Comparison of ENCODE assay signal across 23 cellular contexts in genomic region chr7:142562688-142563087, GRCh38.
DNase-seq lines count a peak whose midpoint lies in the region; ATAC-seq, FAIRE-seq and TF ChIP-seq lines count a peak whose summit lies in the region.
"Had no signal": no experiment of that assay in that cellular context is flagged by ENCODE, and none has a peak within 500 bp of the region (broad histone marks: within the 10 kb centered on the region; RNA-seq: fewer than 3 reads in every experiment).

No MANE protein-coding gene starts in this region.

- dilution Hi-C loops in endothelial cell of umbilical vein (cut with MboI; ENCODE audit: extremely low pct_ligation_motif_present, low sequenced_read_pairs), result no loop called here

- H3K27ac Mint-ChIP-seq in activated CD8-positive, alpha-beta T cell treated with anti-CD3 and anti-CD28 coated beads for 36 hours, result no peak overlapping the region
- no peak overlapping the region for H3K27ac Mint-ChIP-seq in activated CD8-positive, alpha-beta T cell treated with anti-CD3 and anti-CD28 coated beads, Interleukin-2, amount 10 ng/mL, durations not matched to agents 7 days and 5 days
- peak overlapping the region; percentile 55 for H3K27ac Mint-ChIP-seq in osteocyte (ENCODE audit: unreplicated experiment)
- H3K27ac Mint-ChIP-seq: B cell, GM23338 had no signal

- no peak for FAIRE-seq in endothelial cell of umbilical vein (lab: Jason Lieb, UNC)
- FAIRE-seq: D721Med had no signal

- no peaks in the 10 kb centered on the region for H3K36me3 Mint-ChIP-seq in activated CD8-positive, alpha-beta T cell treated with anti-CD3 and anti-CD28 coated beads for 36 hours (ENCODE audit: low read depth)
- no peaks in the 10 kb centered on the region for H3K36me3 Mint-ChIP-seq in activated CD8-positive, alpha-beta T cell treated with anti-CD3 and anti-CD28 coated beads, Interleukin-2, amount 10 ng/mL, durations not matched to agents 7 days and 5 days (ENCODE audit: low read depth)
- H3K36me3 Mint-ChIP-seq in osteocyte (ENCODE audit: unreplicated experiment), result no peaks in the 10 kb centered on the region
- H3K36me3 Mint-ChIP-seq: CD14-positive monocyte had no signal

- H3K27me3 ChIP-seq in endothelial cell of umbilical vein (ENCODE audit: control insufficient read depth in 2 of 2, insufficient read depth in 2 of 2, low read length in 2 of 2), result no peaks in the 10 kb centered on the region
- H3K27me3 ChIP-seq in effector memory CD4-positive, alpha-beta T cell (replicated peaks; ENCODE audit: control insufficient read depth, insufficient read depth, low read length, poor library complexity, severe bottlenecking), result no peaks in the 10 kb centered on the region
- H3K27me3 ChIP-seq: MG63, Peyer's patch, SJCRH30 had no signal

- H3K4me3 ChIP-seq in endothelial cell of umbilical vein (replicated peaks in 1 of 3; ENCODE audit: insufficient read depth in 1 of 3, low read depth in 1 of 3, low read length in 3 of 3), result no peak overlapping the region
- no peak overlapping the region for H3K4me3 ChIP-seq in effector memory CD4-positive, alpha-beta T cell (ENCODE audit: insufficient read depth, low read depth, low read length, poor library complexity, severe bottlenecking)
- H3K4me3 ChIP-seq: GM23338, HAP-1, MG63, Peyer's patch, SJCRH30 had no signal

- intact Hi-C loops in activated CD8-positive, alpha-beta T cell treated with anti-CD3 and anti-CD28 coated beads for 36 hours (cut with micrococcal nuclease), result no loop called here
- intact Hi-C loops in endothelial cell of umbilical vein (cut with micrococcal nuclease), result no loop called here

- no peaks in the 10 kb centered on the region for H3K9me3 ChIP-seq in endothelial cell of umbilical vein (replicated peaks; ENCODE audit: control insufficient read depth, insufficient read depth, low read length)
- no peaks in the 10 kb centered on the region for H3K9me3 ChIP-seq in effector memory CD4-positive, alpha-beta T cell (ENCODE audit: control insufficient read depth, low read length)
- H3K9me3 ChIP-seq: HAP-1, MG63, Peyer's patch, SJCRH30 had no signal

- no peaks in the 10 kb centered on the region for H3K4me1 Mint-ChIP-seq in activated CD8-positive, alpha-beta T cell treated with anti-CD3 and anti-CD28 coated beads for 36 hours (ENCODE audit: low read depth)
- no peaks in the 10 kb centered on the region for H3K4me1 Mint-ChIP-seq in activated CD8-positive, alpha-beta T cell treated with anti-CD3 and anti-CD28 coated beads, Interleukin-2, amount 10 ng/mL, durations not matched to agents 7 days and 5 days (ENCODE audit: low read depth)
- H3K4me1 Mint-ChIP-seq in osteocyte (ENCODE audit: unreplicated experiment), result peaks cover 75% of the 10 kb centered on the region
- H3K4me1 Mint-ChIP-seq: B cell, GM23338 had no signal

- H3K79me2 ChIP-seq in endothelial cell of umbilical vein (ENCODE audit: control insufficient read depth, insufficient read depth, low read length), result no peaks in the 10 kb centered on the region

- CTCF ChIA-PET in activated CD8-positive, alpha-beta T cell treated with anti-CD3 and anti-CD28 coated beads for 36 hours (lab: Charles Lee), result interaction anchor here (1.0 to 1.1 kb wide), 2 partner anchors 24 to 28 kb away, joined by 3 to 4 read pairs; no protein-coding TSS in a partner anchor
- CTCF ChIA-PET in activated CD8-positive, alpha-beta T cell treated with anti-CD3 and anti-CD28 coated beads, Interleukin-2, amount 10 ng/mL, durations not matched to agents 7 days and 5 days (lab: Charles Lee), result interaction anchor here (0.8 to 1.9 kb wide), 4 partner anchors 14 to 27 kb away, joined by 3 to 5 read pairs (median 3); no protein-coding TSS in a partner anchor
- CTCF ChIA-PET in endothelial cell of umbilical vein (lab: Charles Lee), result interaction anchor here (0.7 to 3.2 kb wide), 6 partner anchors 11 to 221 kb away, joined by 3 to 14 read pairs (median 6); no protein-coding TSS in a partner anchor

- peaks cover 17% of the 10 kb centered on the region for H3K4me1 ChIP-seq in endothelial cell of umbilical vein (ENCODE audit: control insufficient read depth, extremely low read depth, insufficient read depth, low read length)
- no peaks in the 10 kb centered on the region for H3K4me1 ChIP-seq in effector memory CD4-positive, alpha-beta T cell (ENCODE audit: control insufficient read depth, insufficient read depth, low read length, poor library complexity, severe bottlenecking)
- H3K4me1 ChIP-seq: HAP-1, Peyer's patch had no signal

- H3K4me3 Mint-ChIP-seq in activated CD8-positive, alpha-beta T cell treated with anti-CD3 and anti-CD28 coated beads for 36 hours, result peak overlapping the region; percentile 45
- no peak overlapping the region for H3K4me3 Mint-ChIP-seq in activated CD8-positive, alpha-beta T cell treated with anti-CD3 and anti-CD28 coated beads, Interleukin-2, amount 10 ng/mL, durations not matched to agents 7 days and 5 days
- H3K4me3 Mint-ChIP-seq in osteocyte (ENCODE audit: unreplicated experiment), result no peak overlapping the region
- H3K4me3 Mint-ChIP-seq: B cell, CD14-positive monocyte, GM23338 had no signal

- no peak overlapping the region for H3K27ac ChIP-seq in endothelial cell of umbilical vein (ENCODE audit: insufficient read depth, low read depth, low read length)
- H3K27ac ChIP-seq in effector memory CD4-positive, alpha-beta T cell (ENCODE audit: insufficient read depth, low read length, poor library complexity, severe bottlenecking), result no peak overlapping the region
- H3K27ac ChIP-seq: Peyer's patch, SJCRH30 had no signal

- no peaks in the 10 kb centered on the region for H3K9me3 Mint-ChIP-seq in activated CD8-positive, alpha-beta T cell treated with anti-CD3 and anti-CD28 coated beads for 36 hours
- no peaks in the 10 kb centered on the region for H3K9me3 Mint-ChIP-seq in activated CD8-positive, alpha-beta T cell treated with anti-CD3 and anti-CD28 coated beads, Interleukin-2, amount 10 ng/mL, durations not matched to agents 7 days and 5 days (ENCODE audit: insufficient read depth)
- peaks cover 3% of the 10 kb centered on the region for H3K9me3 Mint-ChIP-seq in osteocyte (ENCODE audit: unreplicated experiment)
- H3K9me3 Mint-ChIP-seq: CD14-positive monocyte, GM23338 had no signal

- DNase-seq in activated CD8-positive, alpha-beta T cell treated with anti-CD3 and anti-CD28 coated beads for 36 hours, result no peak
- DNase-seq in activated CD8-positive, alpha-beta T cell treated with anti-CD3 and anti-CD28 coated beads, Interleukin-2, amount 10 ng/mL, durations not matched to agents 7 days and 5 days, result no peak
- DNase-seq in M059J (ENCODE audit: low read depth) (peak; percentile 29), endothelial cell of umbilical vein (ENCODE audit: low read depth, low spot score) (peak; percentile 46), osteocyte (ENCODE audit: extremely low spot score, unreplicated experiment) (no peak), kidney glomerular epithelial cell (lab: John Stamatoyannopoulos, UW) (no peak)
- no peak for DNase-seq in effector memory CD4-positive, alpha-beta T cell
- no peak for DNase-seq in stimulated activated CD4-positive, alpha-beta T cell treated with anti-CD3 and anti-CD28 coated beads, Interleukin-4, amount 100 ng/mL, for 1 hour
- DNase-seq: Kasumi-1, MG63, NCI-H1092 treated with DMSO at 0.1 percent for 48 hours, NCI-H1436 treated with DMSO at 0.1 percent for 48 hours, NCI-H2029, NCI-H226, NCI-H524, NCI-H774, Peyer's patch, SJCRH30 had no signal

- TF ChIP-seq CTCF in activated CD8-positive, alpha-beta T cell treated with anti-CD3 and anti-CD28 coated beads for 36 hours (IDR thresholded peaks at IDR 0.05), result no peak
- TF ChIP-seq CTCF in endothelial cell of umbilical vein (IDR thresholded peaks at IDR 0.05; ENCODE audit: extremely low read depth in 1 of 2, insufficient read depth in 1 of 2, low read depth in 1 of 2, low read length in 2 of 2), result no peak
- TF ChIP-seq CTCF in osteocyte (IDR thresholded peaks at IDR 0.05), result no peak

- no peak overlapping the region for H2AFZ ChIP-seq in endothelial cell of umbilical vein (ENCODE audit: low read depth, low read length)
- H2AFZ ChIP-seq: GM23338 had no signal

- ATAC-seq in activated CD8-positive, alpha-beta T cell treated with anti-CD3 and anti-CD28 coated beads for 36 hours, result no peak
- ATAC-seq in activated CD8-positive, alpha-beta T cell treated with anti-CD3 and anti-CD28 coated beads, Interleukin-2, amount 10 ng/mL, durations not matched to agents 7 days and 5 days, result no peak
- ATAC-seq: GM23338 had no signal

- TF ChIP-seq POLR2A in endothelial cell of umbilical vein (IDR thresholded peaks at IDR 0.05; ENCODE audit: low read depth, low read length), result no peak

- no peak overlapping the region for H3K9ac ChIP-seq in endothelial cell of umbilical vein (replicated peaks; ENCODE audit: extremely low read depth, insufficient read depth, low read length)

- no TSS peak for BruUV-seq in endothelial cell of umbilical vein (replicated peaks; lab: Mats Ljungman, UMichigan)

- H4K20me1 ChIP-seq in endothelial cell of umbilical vein (replicated peaks; ENCODE audit: control insufficient read depth, extremely low read depth, insufficient read depth, low read length), result no peaks in the 10 kb centered on the region

- no peaks in the 10 kb centered on the region for H3K36me3 ChIP-seq in endothelial cell of umbilical vein (ENCODE audit: control insufficient read depth in 2 of 2, extremely low read depth in 1 of 2, insufficient read depth in 2 of 2, low read length in 2 of 2)
- H3K36me3 ChIP-seq in effector memory CD4-positive, alpha-beta T cell (ENCODE audit: control insufficient read depth, insufficient read depth, low read length), result no peaks in the 10 kb centered on the region
- H3K36me3 ChIP-seq: HAP-1, MG63, Peyer's patch, SJCRH30 had no signal

- peaks cover 4% of the 10 kb centered on the region for H3K27me3 Mint-ChIP-seq in activated CD8-positive, alpha-beta T cell treated with anti-CD3 and anti-CD28 coated beads for 36 hours
- H3K27me3 Mint-ChIP-seq in activated CD8-positive, alpha-beta T cell treated with anti-CD3 and anti-CD28 coated beads, Interleukin-2, amount 10 ng/mL, durations not matched to agents 7 days and 5 days (ENCODE audit: low read depth), result peaks cover 5% of the 10 kb centered on the region
- H3K27me3 Mint-ChIP-seq in osteocyte (ENCODE audit: unreplicated experiment), result no peaks in the 10 kb centered on the region

- H3K9me1 ChIP-seq in endothelial cell of umbilical vein (replicated peaks; ENCODE audit: control insufficient read depth, extremely low read depth, insufficient read depth, low read length), result no peaks in the 10 kb centered on the region

- POLR2A ChIA-PET in activated CD8-positive, alpha-beta T cell treated with anti-CD3 and anti-CD28 coated beads for 36 hours (lab: Charles Lee), result no interaction called here
- POLR2A ChIA-PET in activated CD8-positive, alpha-beta T cell treated with anti-CD3 and anti-CD28 coated beads, Interleukin-2, amount 10 ng/mL, durations not matched to agents 7 days and 5 days (lab: Charles Lee), result interaction anchor here (0.9 kb wide), 1 partner anchor 236 kb away, joined by 3 read pairs; no protein-coding TSS in a partner anchor
- POLR2A ChIA-PET in endothelial cell of umbilical vein (lab: Charles Lee), result no interaction called here

- H3K4me2 ChIP-seq in endothelial cell of umbilical vein (ENCODE audit: insufficient read depth, low read length), result no peak overlapping the region
- H3K4me2 ChIP-seq: GM23338 had no signal

TF ChIP-seq in endothelial cell of umbilical vein, 7 proteins besides CTCF, POLR2A, EP300 and RAD21 (continues in another document):
- TF ChIP-seq EZH2 (IDR thresholded peaks at IDR 0.05; ENCODE audit: borderline replicate concordance, low read depth, low read length, severe bottlenecking), result no peak
- no peak for TF ChIP-seq GATA2 (IDR thresholded peaks at IDR 0.05; ENCODE audit: insufficient read depth, insufficient read length, low read depth, low read length)

Comparison
In these comparisons a context has a peak if more than half of its experiments do, and no peak if none do; other contexts are left out.
1. DNase-seq: peak in M059J (single experiment) and endothelial cell of umbilical vein (single experiment); none in activated CD8-positive, alpha-beta T cell treated with anti-CD3 and anti-CD28 coated beads for 36 hours (single experiment), activated CD8-positive, alpha-beta T cell treated with anti-CD3 and anti-CD28 coated beads, Interleukin-2, amount 10 ng/mL, durations not matched to agents 7 days and 5 days (single experiment), osteocyte (single experiment), effector memory CD4-positive, alpha-beta T cell (0 of 3), stimulated activated CD4-positive, alpha-beta T cell treated with anti-CD3 and anti-CD28 coated beads, Interleukin-4, amount 100 ng/mL, for 1 hour (single experiment) and kidney glomerular epithelial cell (single experiment).